15 cellular contexts compared by ENCODE assay signal in the genomic region with DNA sequence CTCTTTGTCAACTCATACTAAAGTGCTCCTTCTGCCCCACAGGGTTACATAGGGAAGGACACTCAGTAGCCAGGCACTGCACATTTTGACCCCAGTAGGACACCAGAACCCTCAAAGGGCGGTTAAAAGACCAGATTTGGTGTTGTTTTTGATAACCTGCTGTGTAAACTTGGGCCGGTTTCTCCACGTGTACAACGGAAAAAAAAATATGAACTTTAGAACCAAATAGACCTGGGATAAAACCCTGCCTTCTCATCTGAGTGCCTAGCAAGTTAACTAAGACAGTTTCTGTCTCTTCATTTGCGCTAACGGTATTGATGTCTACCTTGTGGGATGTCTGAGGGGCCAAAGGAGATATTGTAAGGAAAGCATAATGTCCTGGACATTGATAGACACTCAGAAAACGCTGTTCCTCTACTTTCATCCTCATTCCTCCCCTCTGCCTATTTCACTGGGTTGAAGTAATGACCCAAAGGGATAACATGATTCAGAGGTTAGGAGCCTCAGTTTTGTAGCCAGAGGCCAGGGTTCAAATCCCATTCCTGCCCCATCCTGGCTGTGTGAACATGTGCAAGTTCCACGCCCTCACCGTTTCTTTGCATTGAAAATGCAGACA.
A peak's percentile ranks its signal among the peaks of the same experiment; 100 is the strongest.
DNase-seq lines count a peak whose midpoint lies in the region; ATAC-seq, FAIRE-seq and TF ChIP-seq lines count a peak whose summit lies in the region.
"Had no signal": no experiment of that assay in that cellular context is flagged by ENCODE, and none has a peak within 500 bp of the region (broad histone marks: within the 10 kb centered on the region; RNA-seq: fewer than 3 reads in every experiment).

No MANE protein-coding gene starts in this region.

- no peak overlapping the region for H2BK5ac ChIP-seq in mesenchymal stem cell (ENCODE audit: low read depth, low read length, poor library complexity, severe bottlenecking)

- H3F3A ChIP-seq in GM23338 (replicated peaks; ENCODE audit: low read depth), result no peaks in the 10 kb centered on the region

- H3K9ac ChIP-seq in BLaER1 (no peak overlapping the region), astrocyte (ENCODE audit: low read length) (no peak overlapping the region), mesenchymal stem cell (ENCODE audit: low read length) (no peak overlapping the region)

- H2BK12ac ChIP-seq in mesenchymal stem cell (ENCODE audit: low read length in 2 of 2), result no peak overlapping the region

- peaks cover 79% of the 10 kb centered on the region for H3K4me1 ChIP-seq in BLaER1
- peaks cover 29% of the 10 kb centered on the region for H3K4me1 ChIP-seq in GM23338 (ENCODE audit: insufficient read depth)
- peaks cover 20% of the 10 kb centered on the region for H3K4me1 ChIP-seq in astrocyte (ENCODE audit: insufficient read depth, low read length)
- peaks cover 3% of the 10 kb centered on the region for H3K4me1 ChIP-seq in mesenchymal stem cell (ENCODE audit: control insufficient read depth, insufficient read depth, low read depth, low read length)

- H3K4ac ChIP-seq in mesenchymal stem cell (ENCODE audit: low read depth in 1 of 2, low read length in 2 of 2), result no peak overlapping the region

- H3K23ac ChIP-seq in mesenchymal stem cell (ENCODE audit: low read length in 2 of 2), result peak overlapping the region in 1 of 2 experiments; percentile 11

- no peak for FAIRE-seq in astrocyte (lab: Jason Lieb, UNC)

- H3K36me3 ChIP-seq in BLaER1 (no peaks in the 10 kb centered on the region), GM23338 (ENCODE audit: insufficient read depth) (no peaks in the 10 kb centered on the region), astrocyte (ENCODE audit: insufficient read depth, low read length) (no peaks in the 10 kb centered on the region), mesenchymal stem cell (ENCODE audit: control insufficient read depth in 1 of 2, insufficient read depth in 2 of 2, low read depth in 1 of 2, low read length in 2 of 2) (no peaks in the 10 kb centered on the region)
- H3K36me3 ChIP-seq: Peyer's patch had no signal

- TF ChIP-seq CTCF in GM23338 (conservative IDR thresholded peaks at IDR 0.05; ENCODE audit: low read depth in 2 of 2) (no peak), astrocyte (IDR thresholded peaks at IDR 0.05; ENCODE audit: insufficient read depth, low read depth, low read length) (no peak)

- ATAC-seq in GM23338 (no peak), GM21526 (IDR thresholded peaks at IDR 0.05; ENCODE audit: low FRiP score, unreplicated experiment) (no peak)

- peak overlapping the region; percentile 18 for H2AK5ac ChIP-seq in mesenchymal stem cell (ENCODE audit: low read length, severe bottlenecking)

- H3K79me2 ChIP-seq in GM23338 (replicated peaks; ENCODE audit: insufficient read depth) (no peaks in the 10 kb centered on the region), astrocyte (ENCODE audit: insufficient read depth, low read length) (no peaks in the 10 kb centered on the region)

- H4K20me1 ChIP-seq in BLaER1 (no peaks in the 10 kb centered on the region), GM23338 (replicated peaks; ENCODE audit: insufficient read depth) (no peaks in the 10 kb centered on the region), astrocyte (ENCODE audit: insufficient read depth, low read length) (no peaks in the 10 kb centered on the region)

- H3K27ac ChIP-seq in BLaER1 (peak overlapping the region; percentile 55), GM23338 (ENCODE audit: low read depth) (no peak overlapping the region), astrocyte (ENCODE audit: low read depth, low read length) (no peak overlapping the region), mesenchymal stem cell (ENCODE audit: low read length, poor library complexity, severe bottlenecking) (no peak overlapping the region)
- H3K27ac ChIP-seq: Peyer's patch had no signal

- H3K4me1 Mint-ChIP-seq in GM23338, result peaks cover 23% of the 10 kb centered on the region
- H3K4me1 Mint-ChIP-seq in astrocyte (ENCODE audit: low read depth, unreplicated experiment), result peaks cover 31% of the 10 kb centered on the region

- H3K18ac ChIP-seq in mesenchymal stem cell (ENCODE audit: low read depth in 1 of 2, low read length in 2 of 2), result no peak overlapping the region

- H3K14ac ChIP-seq in mesenchymal stem cell (ENCODE audit: low read length in 2 of 2), result no peak overlapping the region

- no peak overlapping the region for H2BK120ac ChIP-seq in mesenchymal stem cell (ENCODE audit: low read depth, low read length)

- H3K4me2 ChIP-seq in BLaER1 (peak overlapping the region; percentile 93; the same call in 1 of the 2 replicates), GM23338 (no peak overlapping the region), astrocyte (ENCODE audit: low read length) (no peak overlapping the region), mesenchymal stem cell (ENCODE audit: low read length, poor library complexity, severe bottlenecking) (no peak overlapping the region)

- H3K27me3 ChIP-seq in BLaER1 (no peaks in the 10 kb centered on the region), GM23338 (ENCODE audit: insufficient read depth) (no peaks in the 10 kb centered on the region), astrocyte (ENCODE audit: insufficient read depth, low read length) (no peaks in the 10 kb centered on the region), mesenchymal stem cell (ENCODE audit: control insufficient read depth in 1 of 2, insufficient read depth in 1 of 2, low read length in 2 of 2) (no peaks in the 10 kb centered on the region)
- H3K27me3 ChIP-seq: Peyer's patch had no signal

- no peak overlapping the region for H4K8ac ChIP-seq in mesenchymal stem cell (ENCODE audit: low read length)

- no peaks in the 10 kb centered on the region for H3K9me3 ChIP-seq in BLaER1
- no peaks in the 10 kb centered on the region for H3K9me3 ChIP-seq in astrocyte (ENCODE audit: insufficient read depth, low read depth, low read length)
- no peaks in the 10 kb centered on the region for H3K9me3 ChIP-seq in mesenchymal stem cell (ENCODE audit: control insufficient read depth, low read length)
- H3K9me3 ChIP-seq: Peyer's patch had no signal

- H3K27ac Mint-ChIP-seq in GM23338, result no peak overlapping the region
- peak overlapping the region; percentile 28 for H3K27ac Mint-ChIP-seq in astrocyte (ENCODE audit: unreplicated experiment)

- no peak for DNase-seq in GM23338 (ENCODE audit: low spot score)
- no peak for DNase-seq in astrocyte (ENCODE audit: low read depth)
- no peak for DNase-seq in mesenchymal stem cell
- DNase-seq in NCI-H446 treated with DMSO at 0.1 percent for 48 hours (lab: John Stamatoyannopoulos, UW), result no peak
- DNase-seq in hepatic stellate cell (ENCODE audit: low spot score), result no peak
- DNase-seq: AML-193; CD4-positive, alpha-beta memory T cell; DMS 273 treated with DMSO at 0.1 percent for 48 hours; Kasumi-1; NCI-H187 treated with DMSO at 0.1 percent for 48 hours; NCI-H774; Peyer's patch; Right ventricle myocardium superior had no signal

- H3K79me1 ChIP-seq in mesenchymal stem cell (replicated peaks; ENCODE audit: low read length, poor library complexity, severe bottlenecking), result no peaks in the 10 kb centered on the region

- H2BK15ac ChIP-seq in mesenchymal stem cell (ENCODE audit: low read depth, poor library complexity, severe bottlenecking), result no peak overlapping the region

- H3K36me3 Mint-ChIP-seq in GM23338 (ENCODE audit: low read depth) (no peaks in the 10 kb centered on the region), astrocyte (ENCODE audit: low read depth, unreplicated experiment) (no peaks in the 10 kb centered on the region)
- H3K36me3 Mint-ChIP-seq: CD4-positive, alpha-beta memory T cell had no signal

- H2AFZ ChIP-seq in GM23338 (peak overlapping the region; percentile 38; the same call in 1 of the 2 replicates), astrocyte (ENCODE audit: low read depth, low read length) (no peak overlapping the region), mesenchymal stem cell (ENCODE audit: low read depth, low read length) (no peak overlapping the region)

- H3K4me3 ChIP-seq in BLaER1 (no peak overlapping the region), GM23338 (no peak overlapping the region), astrocyte (ENCODE audit: insufficient read depth, low read depth, low read length) (no peak overlapping the region), mesenchymal stem cell (ENCODE audit: insufficient read depth in 1 of 2, low read depth in 1 of 2, low read length in 2 of 2) (no peak overlapping the region)
- H3K4me3 ChIP-seq: Peyer's patch had no signal

- no peak overlapping the region for H3K4me3 Mint-ChIP-seq in GM23338
- H3K4me3 Mint-ChIP-seq in astrocyte (ENCODE audit: unreplicated experiment), result no peak overlapping the region

- H3K27me3 Mint-ChIP-seq in GM23338 (ENCODE audit: insufficient read depth, low read depth, poor library complexity) (peaks cover 3% of the 10 kb centered on the region), astrocyte (ENCODE audit: low read depth, unreplicated experiment) (peaks cover under 1% of the 10 kb centered on the region)
- H3K27me3 Mint-ChIP-seq: CD4-positive, alpha-beta memory T cell had no signal

- WGBS in mesenchymal stem cell, result 94% methylated on average over 8 of the region's 9 CpGs

- H3K9me3 Mint-ChIP-seq in GM23338, result no peaks in the 10 kb centered on the region
- H3K9me3 Mint-ChIP-seq in astrocyte (ENCODE audit: unreplicated experiment), result peaks cover 2% of the 10 kb centered on the region

- no peak overlapping the region for H4K91ac ChIP-seq in mesenchymal stem cell (ENCODE audit: low read length)

- no peaks in the 10 kb centered on the region; the same call in 1 of the 2 replicates for H3K9me2 ChIP-seq in GM23338 (ENCODE audit: insufficient read depth)
